ENCODE assay signal across 9 cellular contexts in the genomic region with DNA sequence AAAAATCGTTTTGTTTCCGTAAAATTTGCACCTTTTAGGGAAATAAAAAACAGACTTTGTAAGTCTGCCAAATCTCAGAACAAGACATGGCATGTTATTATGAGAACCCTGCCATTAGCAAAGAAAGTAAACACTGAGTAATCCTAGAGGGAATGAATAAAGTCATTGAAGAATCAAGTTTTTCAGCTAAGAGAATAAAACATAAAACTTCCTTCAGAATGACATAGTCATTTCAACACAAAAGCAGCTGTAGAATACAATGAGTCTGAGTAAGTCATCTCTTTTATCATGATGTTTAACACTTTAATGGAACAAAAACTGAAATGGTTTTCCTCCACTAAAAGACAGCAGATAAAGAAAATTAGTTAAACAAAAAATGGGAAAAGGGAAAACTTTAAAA. TPM values are rescaled to one million over a fixed set of nuclear protein-coding genes. Genes with fewer than 3 reads are reported as not detected.
DNase-seq lines count a peak whose midpoint lies in the region; ATAC-seq, FAIRE-seq and TF ChIP-seq lines count a peak whose summit lies in the region.
"Had no signal": no experiment of that assay in that cellular context is flagged by ENCODE, and none has a peak within 500 bp of the region (broad histone marks: within the 10 kb centered on the region; RNA-seq: fewer than 3 reads in every experiment).

No MANE protein-coding gene starts in this region.

- WGBS in IMR-90 (ENCODE audit: extremely low coverage in 2 of 2, insufficient read length in 1 of 2), 2 experiments: no CpG with 5 or more reads among the region's 2 CpGs
- WGBS in tibial nerve, 2 donors: 8 to 13% methylated on average over 2 of the region's 2 CpGs

- intact Hi-C loops in IMR-90 (cut with micrococcal nuclease): no loop called here

- POLR2A ChIA-PET in IMR-90 (lab: Charles Lee; ENCODE audit: unreplicated experiment): no interaction called here

- H3K9me1 ChIP-seq in IMR-90 (ENCODE audit: insufficient read depth, low read length): peaks cover 9% of the 10 kb centered on the region

- dilution Hi-C loops in IMR-90 (cut with HindIII; ENCODE audit: low sequenced_read_pairs, unreplicated experiment): no loop called here

- no peak overlapping the region for H4K5ac ChIP-seq in IMR-90 (ENCODE audit: low read depth, low read length)

- H3K36me3 ChIP-seq in IMR-90 (ENCODE audit: control insufficient read depth, insufficient read depth, low read length) (peaks cover 3% of the 10 kb centered on the region), tibial nerve (peaks cover 0 to 3% (median 0%) of the 10 kb centered on the region in 3 donors)

- H3K14ac ChIP-seq in IMR-90 (replicated peaks; ENCODE audit: low read depth, low read length): no peak overlapping the region

- FAIRE-seq in GM12892 (lab: Jason Lieb, UNC): no peak
- FAIRE-seq: K562 had no signal

- no peaks in the 10 kb centered on the region for H3K27me3 ChIP-seq in IMR-90 (ENCODE audit: control insufficient read depth, insufficient read depth, low read length)
- H3K27me3 ChIP-seq in tibial nerve: no peaks in the 10 kb centered on the region

- H3K79me1 ChIP-seq in IMR-90 (ENCODE audit: low read depth in 1 of 2, low read length in 2 of 2): peaks cover 32 to 69% of the 10 kb centered on the region in 2 experiments

- H2AK5ac ChIP-seq in IMR-90 (ENCODE audit: low read depth, low read length): no peak overlapping the region

- DNase-seq in IMR-90 (peak; percentile 83), brain pericyte (ENCODE audit: low read depth, low spot score) (peak; percentile 36), hepatic stellate cell (ENCODE audit: low spot score) (peak; percentile 11), tibial nerve (ENCODE audit: low spot score in 2 of 2) (no peak), NCI-H1417 treated with DMSO at 0.1 percent for 48 hours (lab: John Stamatoyannopoulos, UW) (no peak), GM12892 (ENCODE audit: insufficient read length) (no peak)
- DNase-seq: GOT3 had no signal

- ATAC-seq in IMR-90 (ENCODE audit: low read depth): peak; percentile 43
- no peak for ATAC-seq in HG02973 (IDR thresholded peaks at IDR 0.05; ENCODE audit: unreplicated experiment)
- ATAC-seq: K562 had no signal

- H3K4me1 ChIP-seq in IMR-90 (ENCODE audit: control insufficient read depth, insufficient read depth, low read length): peaks cover 14% of the 10 kb centered on the region
- H3K4me1 ChIP-seq in tibial nerve: peaks cover 0 to 68% (median 20%) of the 10 kb centered on the region in 4 donors

- in situ Hi-C loops in IMR-90 (cut with MboI; ENCODE audit: low sequenced_read_pairs): no loop called here

- peak overlapping the region; percentile 84 for H2BK5ac ChIP-seq in IMR-90 (ENCODE audit: low read depth, low read length, poor library complexity, severe bottlenecking)

- TF ChIP-seq RAD21 in IMR-90 (IDR thresholded peaks at IDR 0.05; ENCODE audit: low read length): no peak

- no peak overlapping the region for H3K9ac ChIP-seq in IMR-90 (ENCODE audit: low read depth, low read length)

- H2BK20ac ChIP-seq in IMR-90 (ENCODE audit: low read depth, low read length): no peak overlapping the region

- H3K27ac ChIP-seq in IMR-90 (ENCODE audit: insufficient read depth, low read length): peak overlapping the region; percentile 74; the same call in 1 of the 2 replicates
- H3K27ac ChIP-seq in tibial nerve: peak overlapping the region in 3 of 4 donors; percentile 41 to 81 (median 79)

- H2AK9ac ChIP-seq in IMR-90 (replicated peaks; ENCODE audit: low read depth, low read length, poor library complexity): no peak overlapping the region

- H4K91ac ChIP-seq in IMR-90 (ENCODE audit: insufficient read depth, low read depth, low read length): no peak overlapping the region

- H3K56ac ChIP-seq in IMR-90 (ENCODE audit: extremely low read depth, insufficient read depth, low read length): no peak overlapping the region

- H2AFZ ChIP-seq in IMR-90 (replicated peaks; ENCODE audit: low read length, poor library complexity): no peak overlapping the region

- H4K8ac ChIP-seq in IMR-90 (ENCODE audit: low read depth in 2 of 2, low read length in 2 of 2): no peak overlapping the region

- no peaks in the 10 kb centered on the region for H3K9me3 ChIP-seq in IMR-90 (ENCODE audit: control insufficient read depth, insufficient read depth, low read length)
- H3K9me3 ChIP-seq in tibial nerve: no peaks in the 10 kb centered on the region

- TF ChIP-seq CTCF in IMR-90 (conservative IDR thresholded peaks at IDR 0.05; ENCODE audit: low read depth, low read length) (no peak), tibial nerve (IDR thresholded peaks at IDR 0.05) (no peak)

- H3K23ac ChIP-seq in IMR-90 (ENCODE audit: low read depth, low read length): no peak overlapping the region

- peaks cover 23% of the 10 kb centered on the region for H4K20me1 ChIP-seq in IMR-90 (ENCODE audit: insufficient read depth, low read length)

- no TSS peak for BruUV-seq in IMR-90 (replicated peaks; lab: Mats Ljungman, UMichigan)

- TF ChIP-seq POLR2A in IMR-90 (IDR thresholded peaks at IDR 0.05; ENCODE audit: low read depth, low read length): no peak
- no peak for TF ChIP-seq POLR2A in tibial nerve (IDR thresholded peaks at IDR 0.05)
- no peak for TF ChIP-seq POLR2A in GM12892 (IDR thresholded peaks at IDR 0.05; ENCODE audit: low read depth, low read length)

- no peak overlapping the region for H2BK15ac ChIP-seq in IMR-90 (ENCODE audit: low read depth, low read length)

- CTCF ChIA-PET in IMR-90 (lab: Yijun Ruan, JAX): interaction anchor here (1.0 kb wide), 1 partner anchor 46 kb away, joined by 3 read pairs; no protein-coding TSS in a partner anchor

- no peak overlapping the region for H3K4me3 ChIP-seq in IMR-90 (ENCODE audit: insufficient read depth, low read depth, low read length)
- no peak overlapping the region for H3K4me3 ChIP-seq in tibial nerve
- H3K4me3 ChIP-seq: K562 had no signal

- no peak overlapping the region for H2BK120ac ChIP-seq in IMR-90 (ENCODE audit: low read depth, low read length)

- no peak overlapping the region for H3K4me2 ChIP-seq in IMR-90 (ENCODE audit: low read depth, low read length)

- TF ChIP-seq EP300 in tibial nerve (IDR thresholded peaks at IDR 0.05): peak in 1 of 2 donors; percentile 41

- H3K4ac ChIP-seq in IMR-90 (ENCODE audit: low read depth, low read length): no peak overlapping the region

- H3K18ac ChIP-seq in IMR-90 (ENCODE audit: low read depth, low read length): no peak overlapping the region

TF ChIP-seq in IMR-90, 13 proteins besides CTCF, POLR2A, EP300 and RAD21:
- TF ChIP-seq CEBPB (IDR thresholded peaks at IDR 0.05; ENCODE audit: low read depth, low read length) (peak; percentile 54; the same call in 1 of the 2 replicates), CHD1 (IDR thresholded peaks at IDR 0.05; ENCODE audit: low read depth, low read length) (no peak), FOS (IDR thresholded peaks at IDR 0.05; ENCODE audit: low read depth, low read length) (peak; percentile 40), MAZ (IDR thresholded peaks at IDR 0.05; ENCODE audit: borderline replicate concordance, low read depth, low read length) (no peak)

RNA-seq across cellular contexts. Expression of a gene that starts 10.3 kb away (rescaled TPM):
- 452 and 544 TPM in 2 replicates for total RNA-seq in IMR-90 (2012; rRNA removed)
- polyA plus RNA-seq in IMR-90 (2012; rRNA removed): 80.7 and 97.7 TPM in 2 replicates
- polyA plus RNA-seq in IMR-90 (2012; cell fraction: cytosol; rRNA removed): 12.6 and 26.5 TPM in 2 replicates
- polyA plus RNA-seq in IMR-90 (2012; cell fraction: nucleus; rRNA removed; ENCODE audit: low replicate concordance): 183 and 380 TPM in 2 replicates
- total RNA-seq in tibial nerve: 100 to 1,000 TPM; 331 to 417 (median 368) TPM
- polyA plus RNA-seq in GM12892 (2012; ENCODE audit: missing spikeins): 38.3 TPM

Comparison
In these comparisons a context has a peak if more than half of its experiments do, and no peak if none do; other contexts are left out.
1. DNase-seq: peak in IMR-90 (single experiment), brain pericyte (single experiment) and hepatic stellate cell (single experiment); none in tibial nerve (0 of 2), NCI-H1417 treated with DMSO at 0.1 percent for 48 hours (single experiment) and GM12892 (single experiment).